Comparison of ENCODE assay signal across 22 cellular contexts in genomic region chr11:11025087-11025486, GRCh38.
DNase-seq lines count a peak whose midpoint lies in the region; ATAC-seq, FAIRE-seq and TF ChIP-seq lines count a peak whose summit lies in the region.
"Had no signal": no experiment of that assay in that cellular context is flagged by ENCODE, and none has a peak within 500 bp of the region (broad histone marks: within the 10 kb centered on the region; RNA-seq: fewer than 3 reads in every experiment).

No MANE protein-coding gene starts in this region.

- H3K4me1 ChIP-seq in ascending aorta: no peaks in the 10 kb centered on the region
- H3K4me1 ChIP-seq: neural progenitor cell, upper lobe of left lung had no signal

- no peak overlapping the region for H3K4me3 ChIP-seq in ascending aorta
- H3K4me3 ChIP-seq: esophagus muscularis mucosa, neural progenitor cell, SK-N-MC, upper lobe of left lung had no signal

- H3K27me3 ChIP-seq in ascending aorta: no peaks in the 10 kb centered on the region
- H3K27me3 ChIP-seq: esophagus muscularis mucosa, neural progenitor cell, upper lobe of left lung had no signal

- no peaks in the 10 kb centered on the region for H3K9me3 Mint-ChIP-seq in activated naive CD8-positive, alpha-beta T cell treated with anti-CD3 and anti-CD28 coated beads, Interleukin-2, amount 50 U/mL, for 24 hours
- H3K9me3 Mint-ChIP-seq: activated naive CD4-positive, alpha-beta T cell treated with anti-CD3 and anti-CD28 coated beads for 36 hours; CD8-positive, alpha-beta T cell; HFFc6; neural progenitor cell had no signal

- no peak overlapping the region for H3K27ac Mint-ChIP-seq in activated naive CD8-positive, alpha-beta T cell treated with anti-CD3 and anti-CD28 coated beads, Interleukin-2, amount 50 U/mL, for 24 hours
- H3K27ac Mint-ChIP-seq: activated naive CD4-positive, alpha-beta T cell treated with anti-CD3 and anti-CD28 coated beads for 36 hours; brain; CD8-positive, alpha-beta T cell; HFFc6; neural progenitor cell had no signal

- ATAC-seq in activated naive CD8-positive, alpha-beta T cell treated with anti-CD3 and anti-CD28 coated beads, Interleukin-2, amount 50 U/mL, for 24 hours: no peak
- ATAC-seq: CD8-positive, alpha-beta T cell; stimulated activated naive CD8-positive, alpha-beta T cell treated with anti-CD3 and anti-CD28 coated beads, Interleukin-15, Interleukin-2, amounts not matched to agents 100 U/mL and 50 U/mL, for 24 hours had no signal

- H3K9me3 ChIP-seq in ascending aorta: no peaks in the 10 kb centered on the region
- H3K9me3 ChIP-seq: esophagus muscularis mucosa, upper lobe of left lung had no signal

- no peak overlapping the region for H3K4me3 Mint-ChIP-seq in activated naive CD8-positive, alpha-beta T cell treated with anti-CD3 and anti-CD28 coated beads, Interleukin-2, amount 50 U/mL, for 24 hours
- H3K4me3 Mint-ChIP-seq: activated naive CD4-positive, alpha-beta T cell treated with anti-CD3 and anti-CD28 coated beads for 36 hours; brain; CD8-positive, alpha-beta T cell; HFFc6; neural progenitor cell had no signal

- H3K27me3 Mint-ChIP-seq in activated naive CD8-positive, alpha-beta T cell treated with anti-CD3 and anti-CD28 coated beads, Interleukin-2, amount 50 U/mL, for 24 hours: peaks cover 4% of the 10 kb centered on the region

- no peaks in the 10 kb centered on the region for H3K4me1 Mint-ChIP-seq in activated naive CD8-positive, alpha-beta T cell treated with anti-CD3 and anti-CD28 coated beads, Interleukin-2, amount 50 U/mL, for 24 hours
- H3K4me1 Mint-ChIP-seq: brain had no signal

- peak; percentile 41 for DNase-seq in AG08395 (ENCODE audit: low spot score)
- peak; percentile 12 for DNase-seq in HTR-8/SVneo (ENCODE audit: insufficient read length, low spot score)
- peak; percentile 24 for DNase-seq in astrocyte of the hippocampus (ENCODE audit: low read depth, low spot score)
- peak; percentile 16 for DNase-seq in globus pallidus (ENCODE audit: low spot score)
- no peak for DNase-seq in ascending aorta (ENCODE audit: low spot score in 2 of 2)
- no peak for DNase-seq in ureter (ENCODE audit: low spot score)
- DNase-seq in activated naive CD8-positive, alpha-beta T cell treated with anti-CD3 and anti-CD28 coated beads, Interleukin-2, amount 50 U/mL, for 24 hours: no peak
- DNase-seq in cortex of kidney (lab: John Stamatoyannopoulos, UW): no peak
- DNase-seq: activated CD4-positive, alpha-beta T cell treated with anti-CD3 and anti-CD28 coated beads for 48 hours; activated naive CD4-positive, alpha-beta T cell treated with anti-CD3 and anti-CD28 coated beads for 36 hours; CD8-positive, alpha-beta T cell; HFFc6; kidney; NCI-H1105; OCI-M1; stimulated activated CD4-positive, alpha-beta T cell treated with anti-CD3 and anti-CD28 coated beads, Interleukin-15, amount 100 ng/mL, for 24 hours; stimulated activated naive CD8-positive, alpha-beta T cell treated with anti-CD3 and anti-CD28 coated beads, Interleukin-15, Interleukin-2, amounts not matched to agents 100 U/mL and 50 U/mL, for 24 hours; upper lobe of left lung had no signal

- H3K36me3 Mint-ChIP-seq in activated naive CD8-positive, alpha-beta T cell treated with anti-CD3 and anti-CD28 coated beads, Interleukin-2, amount 50 U/mL, for 24 hours (ENCODE audit: low read depth): no peaks in the 10 kb centered on the region
- H3K36me3 Mint-ChIP-seq: brain; CD8-positive, alpha-beta T cell; neural progenitor cell had no signal

- no peak for FAIRE-seq in HTR-8/SVneo (lab: Jason Lieb, UNC)
- FAIRE-seq: kidney had no signal

- intact Hi-C loops in ascending aorta (cut with DNase I): no loop called here

- no peak for TF ChIP-seq CTCF in ascending aorta (IDR thresholded peaks at IDR 0.05)

- no peaks in the 10 kb centered on the region for H3K36me3 ChIP-seq in ascending aorta
- H3K36me3 ChIP-seq: esophagus muscularis mucosa, neural progenitor cell, upper lobe of left lung had no signal

- H3K27ac ChIP-seq in ascending aorta: no peak overlapping the region
- H3K27ac ChIP-seq: esophagus muscularis mucosa, neural progenitor cell, SK-N-MC, upper lobe of left lung had no signal

Comparison
In these comparisons a context has a peak if more than half of its experiments do, and no peak if none do; other contexts are left out.
1. DNase-seq: peak in AG08395 (single experiment), HTR-8/SVneo (single experiment), astrocyte of the hippocampus (single experiment) and globus pallidus (single experiment); none in ascending aorta (0 of 2), ureter (single experiment), activated naive CD8-positive, alpha-beta T cell treated with anti-CD3 and anti-CD28 coated beads, Interleukin-2, amount 50 U/mL, for 24 hours (single experiment) and cortex of kidney (single experiment).